In genomic region chr11:5235364-5236095, GRCh38 we compare ENCODE assay signal across 1 cellular context.
TF ChIP-seq lines count a peak whose summit lies in the region.

No MANE protein-coding gene starts in this region.

TF ChIP-seq in K562, 482 proteins besides CTCF, POLR2A, EP300 and RAD21 (continued from another document and continues in another):
- no peak for TF ChIP-seq FOXO4 (CRISPR knock-in tag; IDR thresholded peaks at IDR 0.05)
- TF ChIP-seq CREB1 (IDR thresholded peaks at IDR 0.05), result no peak
- TF ChIP-seq CREB1 (CRISPR knock-in tag; IDR thresholded peaks at IDR 0.05), result no peak
- no peak for TF ChIP-seq MAX (CRISPR knock-in tag; IDR thresholded peaks at IDR 0.05)
- peak; percentile 54 for TF ChIP-seq PKNOX1 (IDR thresholded peaks at IDR 0.05)
- no peak for TF ChIP-seq MLX (CRISPR knock-in tag; conservative IDR thresholded peaks at IDR 0.05)
- TF ChIP-seq ZNF407 (IDR thresholded peaks at IDR 0.05; ENCODE audit: low read depth), result no peak
- TF ChIP-seq SETDB1 (IDR thresholded peaks at IDR 0.05; ENCODE audit: low read length), result no peak
- no peak for TF ChIP-seq PPARD (CRISPR knock-in tag; IDR thresholded peaks at IDR 0.05)
- no peak for TF ChIP-seq ZNF445 (CRISPR knock-in tag; IDR thresholded peaks at IDR 0.05; ENCODE audit: low read depth)
- peak; percentile 88 for TF ChIP-seq NCOA4 (IDR thresholded peaks at IDR 0.05; ENCODE audit: partially characterized antibody)
- no peak for TF ChIP-seq MGA (IDR thresholded peaks at IDR 0.05)
- no peak for TF ChIP-seq ZNF347 (CRISPR knock-in tag; IDR thresholded peaks at IDR 0.05; ENCODE audit: low read depth)
- no peak for TF ChIP-seq USF2 (CRISPR knock-in tag; IDR thresholded peaks at IDR 0.05)
- no peak for TF ChIP-seq ZBED1 (IDR thresholded peaks at IDR 0.05)
- peak; percentile 66; the same call in 1 of the 2 replicates for TF ChIP-seq EHMT2 (IDR thresholded peaks at IDR 0.05)
- no peak for TF ChIP-seq TEAD2 (tag; IDR thresholded peaks at IDR 0.05)
- peak; percentile 56; the same call in 1 of the 2 replicates for TF ChIP-seq THRB (CRISPR knock-in tag; conservative IDR thresholded peaks at IDR 0.05)
- TF ChIP-seq SMAD1 (IDR thresholded peaks at IDR 0.05; ENCODE audit: low read depth, low read length, partially characterized antibody), result no peak
- TF ChIP-seq TFAP4 (CRISPR knock-in tag; IDR thresholded peaks at IDR 0.05; ENCODE audit: borderline replicate concordance), result no peak
- no peak for TF ChIP-seq RBM34 (IDR thresholded peaks at IDR 0.05; ENCODE audit: borderline replicate concordance, insufficient read depth, low read length)
- no peak for TF ChIP-seq ZNF589 (CRISPR knock-in tag; IDR thresholded peaks at IDR 0.05; ENCODE audit: low read depth)
- no peak for TF ChIP-seq EWSR1 (IDR thresholded peaks at IDR 0.05; ENCODE audit: borderline replicate concordance, low read depth, partially characterized antibody)
- peak; percentile 60; the same call in 1 of the 2 replicates for TF ChIP-seq SMARCE1 (IDR thresholded peaks at IDR 0.05)
- no peak for TF ChIP-seq BDP1 (IDR thresholded peaks at IDR 0.05; ENCODE audit: insufficient read depth, insufficient read length)
